ENCODE assay signal across 8 cellular contexts in the genomic region with DNA sequence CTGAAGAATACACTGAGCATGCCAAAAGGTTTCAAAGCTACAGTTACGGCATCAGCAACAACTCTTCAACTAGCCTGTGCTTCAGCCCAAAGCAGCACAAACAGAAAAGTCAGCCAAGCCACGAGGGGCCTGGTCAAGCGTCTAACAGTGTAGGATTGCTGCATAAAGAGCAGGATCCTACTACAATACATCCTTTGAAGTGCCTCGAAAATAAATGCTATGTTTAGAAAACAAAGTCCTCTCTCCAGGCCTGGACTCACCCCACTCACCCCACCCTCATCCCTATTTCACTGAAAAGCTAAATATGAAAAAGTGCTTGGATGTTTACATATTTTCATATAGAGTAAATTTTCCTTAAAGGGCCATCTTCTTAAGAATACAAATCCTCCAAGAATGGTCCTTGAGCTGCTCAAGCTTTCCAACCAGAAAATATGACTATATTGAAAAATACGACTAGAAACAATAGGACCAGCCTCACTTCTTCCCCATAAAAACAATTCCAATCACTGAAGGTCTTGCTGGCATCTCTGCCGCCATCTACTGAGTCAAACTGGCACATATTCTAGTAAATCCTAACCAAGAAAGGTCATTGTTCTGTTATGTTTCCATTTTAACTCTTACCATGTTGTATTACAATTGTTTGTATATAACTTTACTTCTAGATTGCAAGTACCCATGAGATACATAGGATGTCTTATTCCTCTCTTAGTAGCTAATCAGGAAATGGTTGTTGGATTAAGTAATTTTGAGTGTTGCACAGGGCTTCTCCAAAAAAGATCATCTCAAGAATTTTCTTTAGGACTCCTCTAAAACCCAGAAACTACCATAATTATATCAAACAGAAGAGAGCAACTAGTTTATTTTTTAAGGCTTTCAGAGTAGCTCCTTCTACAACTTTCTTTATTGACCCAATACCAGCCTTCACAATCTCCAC.
A peak's percentile ranks its signal among the peaks of the same experiment; 100 is the strongest.
DNase-seq lines count a peak whose midpoint lies in the region; ATAC-seq and TF ChIP-seq lines count a peak whose summit lies in the region.

No MANE protein-coding gene starts in this region.

- ATAC-seq in IMR-90 (ENCODE audit: low read depth), result peak; percentile 69
- peak; percentile 75 to 79 for ATAC-seq in gastrocnemius medialis
- no peak for ATAC-seq in GM18520 (IDR thresholded peaks at IDR 0.05; ENCODE audit: unreplicated experiment)

- POLR2A ChIA-PET in IMR-90 (lab: Charles Lee; ENCODE audit: unreplicated experiment), result interaction anchor here (0.6 to 2.0 kb wide), 4 partner anchors 12 to 130 kb away, joined by 3 to 7 read pairs (median 4); partner anchors contain the start of gene RTN4

- no peaks in the 10 kb centered on the region for H3K36me3 ChIP-seq in IMR-90 (ENCODE audit: control insufficient read depth, insufficient read depth, low read length)
- H3K36me3 ChIP-seq in OCI-LY3 (replicated peaks; ENCODE audit: low read depth, low read length), result no peaks in the 10 kb centered on the region
- H3K36me3 ChIP-seq in iPS DF 6.9 (ENCODE audit: control insufficient read depth, insufficient read depth, low read length), result no peaks in the 10 kb centered on the region
- H3K36me3 ChIP-seq in gastrocnemius medialis, result no peaks in the 10 kb centered on the region

- peak overlapping the region; percentile 29 for H3K4me2 ChIP-seq in IMR-90 (ENCODE audit: low read depth, low read length)
- no peak overlapping the region for H3K4me2 ChIP-seq in OCI-LY3 (ENCODE audit: low read length)

- H3K4ac ChIP-seq in IMR-90 (ENCODE audit: low read depth, low read length), result peak overlapping the region; percentile 81

- no TSS peak for BruUV-seq in IMR-90 (replicated peaks; lab: Mats Ljungman, UMichigan)

- H2BK120ac ChIP-seq in IMR-90 (ENCODE audit: low read depth, low read length), result peak overlapping the region; percentile 87

- 0% methylated on average over 1 of the region's 6 CpGs; no CpG with 5 or more reads in 1 of the 2 experiments for WGBS in IMR-90 (ENCODE audit: extremely low coverage in 2 of 2, insufficient read length in 1 of 2), 2 experiments
- WGBS in iPS DF 6.9 (ENCODE audit: insufficient coverage, insufficient read length), result no CpG with 5 or more reads among the region's 6 CpGs

- H3K4me1 ChIP-seq in IMR-90 (ENCODE audit: control insufficient read depth, insufficient read depth, low read length) (peaks cover 24% of the 10 kb centered on the region), OCI-LY3 (ENCODE audit: low read length) (0 out of 2 replicates have a peak, but pooled peaks cover under 1% of the 10 kb centered on the region), iPS DF 6.9 (ENCODE audit: control insufficient read depth, insufficient read depth, low read length) (peaks cover 2% of the 10 kb centered on the region; the same call in 1 of the 2 replicates), gastrocnemius medialis (peaks cover 0 to 8% of the 10 kb centered on the region in 2 donors)

- peak overlapping the region; percentile 3 to 63; a peak in 3 of 4 replicates for H4K8ac ChIP-seq in IMR-90 (ENCODE audit: low read depth in 2 of 2, low read length in 2 of 2)

- peak overlapping the region; percentile 36 for H2AFZ ChIP-seq in IMR-90 (replicated peaks; ENCODE audit: low read length, poor library complexity)
- H2AFZ ChIP-seq in OCI-LY3 (ENCODE audit: low read depth, low read length), result no peak overlapping the region

- in situ Hi-C loops in IMR-90 (cut with MboI; ENCODE audit: low sequenced_read_pairs), result loop anchor here (5.0 kb wide), 2 partner anchors 121 to 261 kb away; no protein-coding TSS in a partner anchor
- in situ Hi-C loops in gastrocnemius medialis (cut with MboI; ENCODE audit: low sequenced_read_pairs in 4 of 4), result loop anchor here in 3 of 4 donors (5.0 to 25.0 kb wide), 4 partner anchors 124 to 281 kb away; no protein-coding TSS in a partner anchor

- H3K4me3 ChIP-seq in IMR-90 (ENCODE audit: insufficient read depth, low read depth, low read length), result no peak overlapping the region
- no peak overlapping the region for H3K4me3 ChIP-seq in OCI-LY3 (ENCODE audit: low read length)
- H3K4me3 ChIP-seq in iPS DF 6.9 (ENCODE audit: low read length), result no peak overlapping the region
- H3K4me3 ChIP-seq in gastrocnemius medialis, result no peak overlapping the region

- H3K79me1 ChIP-seq in IMR-90 (ENCODE audit: low read depth in 1 of 2, low read length in 2 of 2), result peaks cover 19 to 64% of the 10 kb centered on the region in 2 experiments

- H4K5ac ChIP-seq in IMR-90 (ENCODE audit: low read depth, low read length), result peak overlapping the region; percentile 6; the same call in 1 of the 2 replicates

- H4K20me1 ChIP-seq in IMR-90 (ENCODE audit: insufficient read depth, low read length), result no peaks in the 10 kb centered on the region
- H4K20me1 ChIP-seq in OCI-LY3 (ENCODE audit: insufficient read depth, low read length), result no peaks in the 10 kb centered on the region

- peak; percentile 86 for TF ChIP-seq CTCF in IMR-90 (conservative IDR thresholded peaks at IDR 0.05; ENCODE audit: low read depth, low read length)
- peak; percentile 86 for TF ChIP-seq CTCF in OCI-LY3 (IDR thresholded peaks at IDR 0.05; ENCODE audit: low read depth, low read length)
- TF ChIP-seq CTCF in gastrocnemius medialis (IDR thresholded peaks at IDR 0.05 in 4 of 5, conservative IDR thresholded peaks at IDR 0.05 in 1 of 5), result peak; percentile 26 to 56 (median 52)

- no peaks in the 10 kb centered on the region for H3K27me3 ChIP-seq in IMR-90 (ENCODE audit: control insufficient read depth, insufficient read depth, low read length)
- no peaks in the 10 kb centered on the region for H3K27me3 ChIP-seq in OCI-LY3 (ENCODE audit: low read depth, low read length)
- no peaks in the 10 kb centered on the region for H3K27me3 ChIP-seq in iPS DF 6.9 (ENCODE audit: control insufficient read depth, insufficient read depth, low read length)
- H3K27me3 ChIP-seq in gastrocnemius medialis, result no peaks in the 10 kb centered on the region

- H3K9me3 ChIP-seq in IMR-90 (ENCODE audit: control insufficient read depth, insufficient read depth, low read length) (no peaks in the 10 kb centered on the region), OCI-LY3 (ENCODE audit: insufficient read depth, low read length) (no peaks in the 10 kb centered on the region), iPS DF 6.9 (ENCODE audit: control insufficient read depth, insufficient read depth, low read length) (no peaks in the 10 kb centered on the region), gastrocnemius medialis (no peaks in the 10 kb centered on the region)

- H2BK15ac ChIP-seq in IMR-90 (ENCODE audit: low read depth, low read length), result peak overlapping the region; percentile 67; the same call in 2 of the 3 replicates

- no peaks in the 10 kb centered on the region for H3K79me2 ChIP-seq in OCI-LY3 (ENCODE audit: low read length)

- H2AK9ac ChIP-seq in IMR-90 (replicated peaks; ENCODE audit: low read depth, low read length, poor library complexity), result peak overlapping the region; percentile 81

- peak overlapping the region; percentile 64; the same call in 1 of the 2 replicates for H3K56ac ChIP-seq in IMR-90 (ENCODE audit: extremely low read depth, insufficient read depth, low read length)

- TF ChIP-seq RAD21 in IMR-90 (IDR thresholded peaks at IDR 0.05; ENCODE audit: low read length), result peak; percentile 95

- H3K9me1 ChIP-seq in IMR-90 (ENCODE audit: insufficient read depth, low read length), result peaks cover 19% of the 10 kb centered on the region

- peak overlapping the region; percentile 72 for H2BK20ac ChIP-seq in IMR-90 (ENCODE audit: low read depth, low read length)

- TF ChIP-seq POLR2A in IMR-90 (IDR thresholded peaks at IDR 0.05; ENCODE audit: low read depth, low read length), result peak; percentile 35; the same call in 1 of the 2 replicates
- no peak for TF ChIP-seq POLR2A in gastrocnemius medialis (IDR thresholded peaks at IDR 0.05)

- H2BK5ac ChIP-seq in IMR-90 (ENCODE audit: low read depth, low read length, poor library complexity, severe bottlenecking), result peak overlapping the region; percentile 75

- CTCF ChIA-PET in IMR-90 (lab: Yijun Ruan, JAX), result interaction anchor here (0.5 to 3.1 kb wide), 23 partner anchors 10 to 269 kb away, joined by 3 to 26 read pairs (median 4); partner anchors contain the start of gene RTN4

- H4K91ac ChIP-seq in IMR-90 (ENCODE audit: insufficient read depth, low read depth, low read length), result peak overlapping the region; percentile 61

- intact Hi-C loops in IMR-90 (cut with micrococcal nuclease), result loop anchor here (1.0 to 5.0 kb wide), 5 partner anchors 54 to 446 kb away; partner anchors contain the start of gene EML6
- intact Hi-C loops in gastrocnemius medialis (cut with DNase I; ENCODE audit: low total_unique reads), result loop anchor here (2.0 kb wide), 1 partner anchor 120 kb away; no protein-coding TSS in a partner anchor

- peak in 5 of 6 experiments; percentile 2 to 51 (median 10) for DNase-seq in stimulated activated naive CD4-positive, alpha-beta T cell (lab: John Stamatoyannopoulos, UW)
- DNase-seq in stimulated activated naive CD4-positive, alpha-beta T cell treated with Interleukin-2 at 50 U/mL for 16 hours (lab: John Stamatoyannopoulos, UW), result no peak
- DNase-seq in IMR-90 (peak; percentile 85), astrocyte of the hippocampus (ENCODE audit: low read depth, low spot score) (peak; percentile 83), iPS DF 6.9 (ENCODE audit: low read depth, low spot score) (peak; percentile 20), gastrocnemius medialis (peak in 1 of 2 donors; percentile 41)

- H3K18ac ChIP-seq in IMR-90 (ENCODE audit: low read depth, low read length), result peak overlapping the region; percentile 61; the same call in 1 of the 2 replicates

- H3K14ac ChIP-seq in IMR-90 (replicated peaks; ENCODE audit: low read depth, low read length), result peak overlapping the region; percentile 69

- H2AK5ac ChIP-seq in IMR-90 (ENCODE audit: low read depth, low read length), result peak overlapping the region; percentile 65

- dilution Hi-C loops in IMR-90 (cut with HindIII; ENCODE audit: low sequenced_read_pairs, unreplicated experiment), result loop anchor here (25.0 kb wide), 1 partner anchor 156 kb away; no protein-coding TSS in a partner anchor

- peak overlapping the region; percentile 59 for H3K27ac ChIP-seq in IMR-90 (ENCODE audit: insufficient read depth, low read length)
- H3K27ac ChIP-seq in OCI-LY3 (ENCODE audit: low read length), result no peak overlapping the region
- H3K27ac ChIP-seq in iPS DF 6.9 (ENCODE audit: low read length), result no peak overlapping the region
- peak overlapping the region in 1 of 4 donors; percentile 1 for H3K27ac ChIP-seq in gastrocnemius medialis

- peak overlapping the region; percentile 7 for H3K9ac ChIP-seq in IMR-90 (ENCODE audit: low read depth, low read length)
- H3K9ac ChIP-seq in OCI-LY3 (ENCODE audit: low read length), result no peak overlapping the region

- peak overlapping the region; percentile 71 for H3K23ac ChIP-seq in IMR-90 (ENCODE audit: low read depth, low read length)

TF ChIP-seq in IMR-90, 13 proteins besides CTCF, POLR2A, EP300 and RAD21 (continues in another document):
- TF ChIP-seq CHD1 (IDR thresholded peaks at IDR 0.05; ENCODE audit: low read depth, low read length), result no peak; the same call in 1 of the 2 replicates
- TF ChIP-seq SMC3 (IDR thresholded peaks at IDR 0.05; ENCODE audit: low read depth, low read length), result peak; percentile 92
